ENCODE assay signal across 8 cellular contexts in the genomic region with DNA sequence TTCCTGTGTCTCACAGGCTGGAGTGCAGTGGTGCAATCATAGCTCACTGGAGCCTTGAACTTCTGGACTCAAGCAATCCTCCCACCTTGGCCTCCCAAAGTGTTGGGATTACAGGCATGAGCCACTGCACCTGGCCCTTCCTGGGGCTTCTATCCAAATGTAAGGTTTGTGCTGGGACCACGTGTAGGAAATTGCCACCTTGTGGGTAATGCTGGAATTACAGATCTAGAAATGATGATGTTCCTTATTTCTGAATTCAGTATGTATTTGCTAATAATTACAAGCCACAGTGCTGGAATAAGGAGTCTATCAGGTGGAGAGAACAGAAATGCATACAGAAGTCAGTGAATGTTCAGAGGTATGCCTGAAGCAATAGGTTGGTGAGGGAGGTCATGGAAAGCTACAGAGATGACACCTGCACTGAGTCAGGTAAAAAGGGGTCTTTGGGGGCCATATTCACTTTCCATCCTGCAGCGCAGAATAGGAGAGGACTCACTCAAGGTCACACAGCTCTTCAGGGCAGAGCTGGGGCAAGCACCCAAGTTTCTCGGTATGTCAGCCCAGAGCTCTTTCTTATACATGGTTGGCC. TPM values are rescaled to one million over a fixed set of nuclear protein-coding genes. Genes with fewer than 3 reads are reported as not detected.
A peak's percentile ranks its signal among the peaks of the same experiment; 100 is the strongest.
DNase-seq lines count a peak whose midpoint lies in the region; ATAC-seq, FAIRE-seq and TF ChIP-seq lines count a peak whose summit lies in the region.

No MANE protein-coding gene starts in this region.

- H3K4me3 ChIP-seq in fibroblast of pulmonary artery (replicated peaks; ENCODE audit: low read depth, low read length), result no peak overlapping the region
- H3K4me3 ChIP-seq in gastrocnemius medialis, result no peak overlapping the region

- H3K4me3 Mint-ChIP-seq in Calu3 (ENCODE audit: low read depth, unreplicated experiment), result no peak overlapping the region

- TF ChIP-seq POLR2A in gastrocnemius medialis (IDR thresholded peaks at IDR 0.05), result no peak

- peaks cover 20% of the 10 kb centered on the region for H3K4me1 Mint-ChIP-seq in Calu3 (ENCODE audit: low read depth, unreplicated experiment)

- intact Hi-C loops in Calu3 (cut with micrococcal nuclease; ENCODE audit: unreplicated experiment), result no loop called here
- intact Hi-C loops in gastrocnemius medialis (cut with DNase I; ENCODE audit: low total_unique reads), result no loop called here

- no peak overlapping the region for H3K27ac Mint-ChIP-seq in Calu3 (ENCODE audit: unreplicated experiment)

- H3K36me3 Mint-ChIP-seq in Calu3 (ENCODE audit: insufficient read depth, unreplicated experiment), result peaks cover 3% of the 10 kb centered on the region

- POLR2A ChIA-PET in HEK293T (lab: Yijun Ruan, JAX), result no interaction called here

- no peaks in the 10 kb centered on the region for H3K27me3 ChIP-seq in gastrocnemius medialis

- no peaks in the 10 kb centered on the region for H3K4me1 ChIP-seq in gastrocnemius medialis

- ATAC-seq in gastrocnemius medialis (no peak), GM21717 (IDR thresholded peaks at IDR 0.05; ENCODE audit: unreplicated experiment) (no peak), GM21526 (IDR thresholded peaks at IDR 0.05; ENCODE audit: low FRiP score, unreplicated experiment) (no peak)

- no peak for FAIRE-seq in RCC 7860 (lab: Jason Lieb, UNC)

- no peak for TF ChIP-seq CTCF in Calu3 (IDR thresholded peaks at IDR 0.05; ENCODE audit: unreplicated experiment)
- TF ChIP-seq CTCF in fibroblast of pulmonary artery (IDR thresholded peaks at IDR 0.05; ENCODE audit: low read length, missing control alignments), result peak; percentile 61
- peak in 4 of 5 experiments; percentile 18 to 55 (median 40) for TF ChIP-seq CTCF in gastrocnemius medialis (IDR thresholded peaks at IDR 0.05 in 4 of 5, conservative IDR thresholded peaks at IDR 0.05 in 1 of 5)

- H3K9me3 Mint-ChIP-seq in Calu3 (ENCODE audit: low read depth, unreplicated experiment), result no peaks in the 10 kb centered on the region

- BruUV-seq in Calu3 (replicated peaks; lab: Mats Ljungman, UMichigan), result no TSS peak

- DNase-seq in Calu3 (peak; percentile 6), HEK293T (ENCODE audit: extremely low spot score) (peak; percentile 46), RCC 7860 (ENCODE audit: low spot score) (peak; percentile 31), fibroblast of pulmonary artery (ENCODE audit: low read depth) (peak; percentile 64), gastrocnemius medialis (no peak), cerebellar nuclear complex (lab: John Stamatoyannopoulos, UW) (no peak)

- no peaks in the 10 kb centered on the region for H3K27me3 Mint-ChIP-seq in Calu3 (ENCODE audit: unreplicated experiment)

- H3K9me3 ChIP-seq in gastrocnemius medialis, result no peaks in the 10 kb centered on the region

- CTCF ChIA-PET in Calu3 (lab: Charles Lee), result no interaction called here
- CTCF ChIA-PET in HEK293T (lab: Yijun Ruan, JAX), result no interaction called here

- in situ Hi-C loops in gastrocnemius medialis (cut with MboI; ENCODE audit: low sequenced_read_pairs in 4 of 4), result no loop called here

- no peak overlapping the region for H3K27ac ChIP-seq in gastrocnemius medialis

- H3K36me3 ChIP-seq in gastrocnemius medialis, result no peaks in the 10 kb centered on the region

TF ChIP-seq in HEK293T, 16 proteins besides CTCF, POLR2A, EP300 and RAD21:
- TF ChIP-seq TARDBP (IDR thresholded peaks at IDR 0.05) (no peak), ARNT (IDR thresholded peaks at IDR 0.05) (no peak), NFRKB (IDR thresholded peaks at IDR 0.05) (no peak), FOXK2 (IDR thresholded peaks at IDR 0.05) (no peak), L3MBTL2 (conservative IDR thresholded peaks at IDR 0.05) (peak; percentile 60; the same call in 1 of the 2 replicates), ZNF384 (IDR thresholded peaks at IDR 0.05) (no peak)
TF ChIP-seq in HEK293T: peak in this region for 1.

RNA-seq across cellular contexts. Expression of a gene that starts 8.8 kb away (rescaled TPM):
- total RNA-seq in Calu3 (2022), result 2.0 and 4.6 TPM in 2 replicates
- total RNA-seq in gastrocnemius medialis, result not detected

RNA-seq across cellular contexts. Expression of a gene that starts 40.5 kb away (rescaled TPM):
- total RNA-seq in Calu3 (2022), result 13.3 and 15.2 TPM in 2 replicates
- total RNA-seq in gastrocnemius medialis, result 10 to 100 TPM; 21.0 to 50.9 (median 36.0) TPM

Comparison
In these comparisons a context has a peak if more than half of its experiments do, and no peak if none do; other contexts are left out.
1. DNase-seq: peak in Calu3 (single experiment), HEK293T (single experiment), RCC 7860 (single experiment) and fibroblast of pulmonary artery (single experiment); none in gastrocnemius medialis (0 of 2) and cerebellar nuclear complex (0 of 2).